In genomic region chr3:65425880-65426279, GRCh38 we compare ENCODE assay signal across 11 cellular contexts.
DNase-seq lines count a peak whose midpoint lies in the region; FAIRE-seq and TF ChIP-seq lines count a peak whose summit lies in the region.
"Had no signal": no experiment of that assay in that cellular context is flagged by ENCODE, and none has a peak within 500 bp of the region (broad histone marks: within the 10 kb centered on the region; RNA-seq: fewer than 3 reads in every experiment).

No MANE protein-coding gene starts in this region.

- no peak overlapping the region for H4K5ac ChIP-seq in H9 (ENCODE audit: insufficient read length, low read depth, low read length)

- H3K27me3 ChIP-seq in H9 (ENCODE audit: insufficient read depth, low read length) (no peaks in the 10 kb centered on the region), adipocyte (replicated peaks; ENCODE audit: control insufficient read depth, insufficient read depth, low read length) (no peaks in the 10 kb centered on the region)
- H3K27me3 ChIP-seq: body of pancreas had no signal

- H3K18ac ChIP-seq in H9 (ENCODE audit: insufficient read length, low read depth, low read length) = no peak overlapping the region

- no peaks in the 10 kb centered on the region for H3K23me2 ChIP-seq in H9 (ENCODE audit: insufficient read length, low read depth, low read length, poor library complexity, severe bottlenecking)

- POLR2A ChIA-PET in AG04449 (lab: Yijun Ruan, JAX) = no interaction called here

- H3K9me3 ChIP-seq in H9 (ENCODE audit: control insufficient read depth, low read depth, low read length) (no peaks in the 10 kb centered on the region), adipocyte (ENCODE audit: control insufficient read depth, low read length) (no peaks in the 10 kb centered on the region)
- H3K9me3 ChIP-seq: body of pancreas had no signal

- no peaks in the 10 kb centered on the region for H3K79me2 ChIP-seq in H9 (ENCODE audit: insufficient read depth, low read length)

- no peak overlapping the region for H3T11ph ChIP-seq in H9 (ENCODE audit: low read length)

- H3K14ac ChIP-seq in H9 (ENCODE audit: insufficient read depth, low read length) = no peak overlapping the region

- no peak for FAIRE-seq in frontal cortex (lab: Jason Lieb, UNC)

- no peaks in the 10 kb centered on the region for H3K9me3 Mint-ChIP-seq in H9

- no peak overlapping the region for H2BK20ac ChIP-seq in H9 (ENCODE audit: low read depth, low read length, poor library complexity, severe bottlenecking)

- no peaks in the 10 kb centered on the region for H3K27me3 Mint-ChIP-seq in H9 (ENCODE audit: low read depth)

- WGBS in H9 (ENCODE audit: extremely low coverage, insufficient read length, low lambda C conversion rate) = no CpG with 5 or more reads among the region's 3 CpGs

- H4K20me1 ChIP-seq in H9 (ENCODE audit: control insufficient read depth, insufficient read depth, insufficient read length) = no peaks in the 10 kb centered on the region

- no peaks in the 10 kb centered on the region for H3K79me1 ChIP-seq in H9 (ENCODE audit: insufficient read depth, low read depth, low read length, poor library complexity, severe bottlenecking)

- H2BK12ac ChIP-seq in H9 (ENCODE audit: insufficient read length, low read depth, low read length) = no peak overlapping the region

- peaks cover 34% of the 10 kb centered on the region for H3K36me3 ChIP-seq in adipocyte (ENCODE audit: control insufficient read depth, insufficient read depth, low read length, severe bottlenecking)

- CTCF ChIA-PET in AG04449 (lab: Yijun Ruan, JAX) = interaction anchor here (0.6 to 6.1 kb wide), 12 partner anchors 8 to 895 kb away, joined by 3 to 48 read pairs (median 3); no protein-coding TSS in a partner anchor

- no peak overlapping the region for H3K56ac ChIP-seq in H9 (ENCODE audit: insufficient read length, low read depth, low read length)

- H4K8ac ChIP-seq in H9 (replicated peaks; ENCODE audit: insufficient read length, low read depth, low read length) = no peak overlapping the region

- no peak overlapping the region for H2BK15ac ChIP-seq in H9 (ENCODE audit: low read depth, low read length)

- H2BK120ac ChIP-seq in H9 (ENCODE audit: low read depth, low read length, poor library complexity, severe bottlenecking) = no peak overlapping the region

- H3K23ac ChIP-seq in H9 (ENCODE audit: insufficient read length, low read depth, low read length) = no peak overlapping the region

- H2BK5ac ChIP-seq in H9 (ENCODE audit: insufficient read length, low read length) = no peak overlapping the region

- H3K4me3 Mint-ChIP-seq in H9 = no peak overlapping the region

- H3K4me2 ChIP-seq in H9 (ENCODE audit: insufficient read depth, insufficient read length, low read length) = no peak overlapping the region

- H3K4me3 ChIP-seq in AG04449 (ENCODE audit: low read depth, low read length) (no peak overlapping the region), adipocyte (ENCODE audit: low read length) (no peak overlapping the region)
- H3K4me3 ChIP-seq: body of pancreas had no signal

- H2AFZ ChIP-seq in H9 (ENCODE audit: low read length) = no peak overlapping the region

- no peaks in the 10 kb centered on the region for H3K4me1 Mint-ChIP-seq in H9

- H3K4me1 ChIP-seq in H9 (ENCODE audit: insufficient read depth, low read length) = no peaks in the 10 kb centered on the region
- no peaks in the 10 kb centered on the region for H3K4me1 ChIP-seq in adipocyte (ENCODE audit: control insufficient read depth, insufficient read depth, low read length)
- H3K4me1 ChIP-seq: body of pancreas had no signal

- no peak overlapping the region for H3K27ac ChIP-seq in H9 (ENCODE audit: insufficient read length, low read depth, low read length)
- H3K27ac ChIP-seq: body of pancreas had no signal

- no peak overlapping the region for H4K91ac ChIP-seq in H9 (ENCODE audit: insufficient read length, low read depth, low read length)

- no peak overlapping the region for H3K9ac ChIP-seq in H9 (ENCODE audit: extremely low read depth, insufficient read length, low read length)
- no peak overlapping the region for H3K9ac ChIP-seq in adipocyte (ENCODE audit: low read length)

- no peak for DNase-seq in AG04449 (ENCODE audit: low read depth, low spot score)
- no peak for DNase-seq in H9
- DNase-seq in adipocyte (ENCODE audit: low read depth) = peak; percentile 36
- peak; percentile 42 for DNase-seq in iPS-NIHi7 (ENCODE audit: extremely low spot score)
- DNase-seq in activated CD8-positive, alpha-beta memory T cell treated with anti-CD3 and anti-CD28 coated beads, Interleukin-2, amount 50 U/mL, for 4 hours = no peak
- no peak for DNase-seq in frontal cortex (ENCODE audit: low spot score in 2 of 2)
- DNase-seq in NCI-H2196 (lab: John Stamatoyannopoulos, UW; ENCODE audit: unreplicated experiment) = no peak
- no peak for DNase-seq in 8988T
- DNase-seq: body of pancreas; NCI-H2029; stimulated activated CD4-positive, alpha-beta T cell treated with anti-CD3 and anti-CD28 coated beads, Interleukin-4, amount 100 ng/mL, for 24 hours had no signal

- no peak overlapping the region for H2AK5ac ChIP-seq in H9 (ENCODE audit: insufficient read length, low read length)

- TF ChIP-seq CTCF in AG04449 (IDR thresholded peaks at IDR 0.05; ENCODE audit: insufficient read depth, low read length, missing control alignments) = peak; percentile 49
- peak; percentile 63 for TF ChIP-seq CTCF in H9 (conservative IDR thresholded peaks at IDR 0.05)

- peaks cover 13 to 43% (median 32%) of the 10 kb centered on the region in 3 experiments; a peak in 6 of 7 replicates for H3K36me3 Mint-ChIP-seq in H9 (ENCODE audit: insufficient read depth in 1 of 3, low read depth in 3 of 3)

- no peak overlapping the region for H3K4ac ChIP-seq in H9 (ENCODE audit: low read depth, low read length)

- peak overlapping the region in 2 of 3 experiments; percentile 26 to 88; a peak in 3 of 7 replicates for H3K27ac Mint-ChIP-seq in H9

Comparison
In these comparisons a context has a peak if more than half of its experiments do, and no peak if none do; other contexts are left out.
1. DNase-seq: peak in adipocyte (single experiment) and iPS-NIHi7 (single experiment); none in AG04449 (single experiment), H9 (single experiment), activated CD8-positive, alpha-beta memory T cell treated with anti-CD3 and anti-CD28 coated beads, Interleukin-2, amount 50 U/mL, for 4 hours (single experiment), frontal cortex (0 of 2), NCI-H2196 (single experiment) and 8988T (single experiment).